Comparison of ENCODE assay signal across 8 cellular contexts in the genomic region with DNA sequence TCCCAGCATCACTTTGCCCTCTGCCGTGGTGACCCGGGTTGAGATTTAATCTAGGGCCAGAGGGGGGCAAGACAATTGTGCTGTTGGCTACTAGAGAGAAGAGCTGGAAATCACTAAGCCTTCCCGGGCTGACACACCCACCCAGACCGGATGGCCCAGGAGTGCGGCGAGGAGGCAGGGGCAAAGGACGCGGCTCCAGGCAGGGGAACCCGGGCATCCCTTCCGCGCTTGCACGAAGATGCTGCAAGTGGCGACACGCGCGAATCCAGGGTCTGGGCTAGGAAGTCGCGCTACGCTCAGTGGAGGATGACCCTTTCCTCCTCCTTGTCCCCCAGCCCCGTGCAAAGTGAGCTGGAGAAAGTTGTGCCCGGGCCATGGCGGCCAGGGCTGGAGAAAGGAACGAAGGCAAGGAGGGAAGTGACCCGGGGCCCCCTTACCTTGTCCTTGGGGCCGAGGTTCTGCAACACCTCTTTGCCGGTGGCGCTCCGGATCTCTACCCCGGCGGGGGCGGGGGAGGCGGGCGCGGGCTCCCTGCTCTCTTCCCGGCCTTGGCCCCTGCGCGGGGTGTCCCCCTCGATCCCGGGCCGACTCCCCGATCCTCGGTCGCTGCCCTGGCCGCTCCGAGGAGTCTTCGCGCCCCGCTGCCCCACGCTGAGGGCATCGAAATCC. TPM values are rescaled to one million over a fixed set of nuclear protein-coding genes. Genes with fewer than 3 reads are reported as not detected.
DNase-seq lines count a peak whose midpoint lies in the region; ATAC-seq and TF ChIP-seq lines count a peak whose summit lies in the region.

No MANE protein-coding gene starts in this region.

- H2AFZ ChIP-seq in osteoblast (ENCODE audit: low read length): peak overlapping the region; percentile 53

- H4K20me1 ChIP-seq in osteoblast (ENCODE audit: insufficient read depth, low read length): no peaks in the 10 kb centered on the region

- H3K27ac ChIP-seq in osteoblast (ENCODE audit: low read depth, low read length): peak overlapping the region; percentile 74

- H3K9me3 Mint-ChIP-seq in activated CD8-positive, alpha-beta T cell treated with anti-CD3 and anti-CD28 coated beads, Interleukin-2, amount 10 ng/mL, durations not matched to agents 7 days and 5 days (ENCODE audit: insufficient read depth): no peaks in the 10 kb centered on the region
- peaks cover 0 to 3% of the 10 kb centered on the region in 2 donors for H3K9me3 Mint-ChIP-seq in effector memory CD8-positive, alpha-beta T cell

- no peak for TF ChIP-seq CTCF in osteoblast (IDR thresholded peaks at IDR 0.05; ENCODE audit: extremely low read depth, low read depth, low read length)
- TF ChIP-seq CTCF in GM13976 (IDR thresholded peaks at IDR 0.05; ENCODE audit: borderline replicate concordance, control extremely low read depth, extremely low read depth, insufficient read depth, missing control alignments): no peak

- H3K4me1 ChIP-seq in osteoblast (ENCODE audit: insufficient read depth, low read length): peaks cover 27% of the 10 kb centered on the region

- POLR2A ChIA-PET in activated CD8-positive, alpha-beta T cell treated with anti-CD3 and anti-CD28 coated beads, Interleukin-2, amount 10 ng/mL, durations not matched to agents 7 days and 5 days (lab: Charles Lee): no interaction called here

- H3K9me3 ChIP-seq in osteoblast (ENCODE audit: low read depth, low read length): no peaks in the 10 kb centered on the region

- H3K4me1 Mint-ChIP-seq in activated CD8-positive, alpha-beta T cell treated with anti-CD3 and anti-CD28 coated beads, Interleukin-2, amount 10 ng/mL, durations not matched to agents 7 days and 5 days (ENCODE audit: low read depth): peaks cover 9% of the 10 kb centered on the region
- H3K4me1 Mint-ChIP-seq in effector memory CD8-positive, alpha-beta T cell (ENCODE audit: low read depth in 2 of 2): peaks cover 0 to 6% of the 10 kb centered on the region in 2 donors

- peak overlapping the region; percentile 76 for H3K4me2 ChIP-seq in osteoblast (ENCODE audit: insufficient read depth, low read length)

- no peak overlapping the region for H3K4me3 Mint-ChIP-seq in activated CD8-positive, alpha-beta T cell treated with anti-CD3 and anti-CD28 coated beads, Interleukin-2, amount 10 ng/mL, durations not matched to agents 7 days and 5 days
- H3K4me3 Mint-ChIP-seq in effector memory CD8-positive, alpha-beta T cell: no peak overlapping the region

- no peak overlapping the region for H3K27ac Mint-ChIP-seq in activated CD8-positive, alpha-beta T cell treated with anti-CD3 and anti-CD28 coated beads, Interleukin-2, amount 10 ng/mL, durations not matched to agents 7 days and 5 days
- no peak overlapping the region for H3K27ac Mint-ChIP-seq in effector memory CD8-positive, alpha-beta T cell

- peaks cover 35% of the 10 kb centered on the region for H3K27me3 Mint-ChIP-seq in activated CD8-positive, alpha-beta T cell treated with anti-CD3 and anti-CD28 coated beads, Interleukin-2, amount 10 ng/mL, durations not matched to agents 7 days and 5 days (ENCODE audit: low read depth)
- H3K27me3 Mint-ChIP-seq in effector memory CD8-positive, alpha-beta T cell: peaks cover 42 to 65% of the 10 kb centered on the region in 2 donors

- H3K79me2 ChIP-seq in osteoblast (ENCODE audit: insufficient read depth, low read length): peaks cover 32% of the 10 kb centered on the region

- H3K36me3 ChIP-seq in osteoblast (ENCODE audit: insufficient read depth, low read length): no peaks in the 10 kb centered on the region

- peak overlapping the region; percentile 75 for H3K4me3 ChIP-seq in osteoblast (ENCODE audit: insufficient read depth, low read length)

- no peaks in the 10 kb centered on the region for H3K27me3 ChIP-seq in osteoblast (ENCODE audit: insufficient read depth, low read length)

- CTCF ChIA-PET in activated CD8-positive, alpha-beta T cell treated with anti-CD3 and anti-CD28 coated beads, Interleukin-2, amount 10 ng/mL, durations not matched to agents 7 days and 5 days (lab: Charles Lee): no interaction called here

- DNase-seq in Daoy (ENCODE audit: low read depth) (peak; percentile 64), NCI-H345 treated with DMSO at 0.1 percent for 48 hours (lab: John Stamatoyannopoulos, UW; ENCODE audit: unreplicated experiment) (peak; percentile 53), fibroblast of gingiva (ENCODE audit: low read depth) (peak; percentile 6), osteoblast (ENCODE audit: insufficient read length, low spot score, missing footprints) (peak; percentile 43), GM13976 (ENCODE audit: low spot score) (no peak), Ammon's horn (ENCODE audit: low spot score) (no peak)
- no peak for DNase-seq in activated CD8-positive, alpha-beta T cell treated with anti-CD3 and anti-CD28 coated beads, Interleukin-2, amount 10 ng/mL, durations not matched to agents 7 days and 5 days
- no peak for DNase-seq in effector memory CD8-positive, alpha-beta T cell

- ATAC-seq in activated CD8-positive, alpha-beta T cell treated with anti-CD3 and anti-CD28 coated beads, Interleukin-2, amount 10 ng/mL, durations not matched to agents 7 days and 5 days: no peak
- ATAC-seq in effector memory CD8-positive, alpha-beta T cell (replicated peaks): no peak

- peaks cover 2% of the 10 kb centered on the region for H3K36me3 Mint-ChIP-seq in activated CD8-positive, alpha-beta T cell treated with anti-CD3 and anti-CD28 coated beads, Interleukin-2, amount 10 ng/mL, durations not matched to agents 7 days and 5 days (ENCODE audit: low read depth)
- H3K36me3 Mint-ChIP-seq in effector memory CD8-positive, alpha-beta T cell (ENCODE audit: insufficient read depth): no peaks in the 10 kb centered on the region

- in situ Hi-C loops in GM13976 (cut with MboI; ENCODE audit: low sequenced_read_pairs, unreplicated experiment): no loop called here

RNA-seq across cellular contexts. Expression of gene DPYSL3, which starts 0.7 kb away (rescaled TPM):
- 133 and 141 TPM in 2 replicates for total RNA-seq in Daoy (2014; rRNA removed; shearing (Covaris generic))
- total RNA-seq in osteoblast: 80.4 and 119 TPM in 2 replicates
- under 1 TPM in 1 of 2 experiments, not detected in 1; 0.23 TPM for total RNA-seq in activated CD8-positive, alpha-beta T cell treated with anti-CD3 and anti-CD28 coated beads, Interleukin-2, amount 10 ng/mL, durations not matched to agents 7 days and 5 days

Comparison
In these comparisons a context has a peak if more than half of its experiments do, and no peak if none do; other contexts are left out.
1. DNase-seq: peak in Daoy (single experiment), NCI-H345 treated with DMSO at 0.1 percent for 48 hours (single experiment), fibroblast of gingiva (single experiment) and osteoblast (single experiment); none in activated CD8-positive, alpha-beta T cell treated with anti-CD3 and anti-CD28 coated beads, Interleukin-2, amount 10 ng/mL, durations not matched to agents 7 days and 5 days (single experiment), GM13976 (single experiment), effector memory CD8-positive, alpha-beta T cell (0 of 3) and Ammon's horn (single experiment).
2. RNA of gene DPYSL3, which starts 0.7 kb away (total RNA-seq): 133 to 141 TPM in Daoy and 80.4 to 119 TPM in osteoblast; 0.23 TPM in activated CD8-positive, alpha-beta T cell treated with anti-CD3 and anti-CD28 coated beads, Interleukin-2, amount 10 ng/mL, durations not matched to agents 7 days and 5 days; every median in the first group is over 10 times any median in the second.